Comparison of ENCODE assay signal across 31 cellular contexts in the genomic region with DNA sequence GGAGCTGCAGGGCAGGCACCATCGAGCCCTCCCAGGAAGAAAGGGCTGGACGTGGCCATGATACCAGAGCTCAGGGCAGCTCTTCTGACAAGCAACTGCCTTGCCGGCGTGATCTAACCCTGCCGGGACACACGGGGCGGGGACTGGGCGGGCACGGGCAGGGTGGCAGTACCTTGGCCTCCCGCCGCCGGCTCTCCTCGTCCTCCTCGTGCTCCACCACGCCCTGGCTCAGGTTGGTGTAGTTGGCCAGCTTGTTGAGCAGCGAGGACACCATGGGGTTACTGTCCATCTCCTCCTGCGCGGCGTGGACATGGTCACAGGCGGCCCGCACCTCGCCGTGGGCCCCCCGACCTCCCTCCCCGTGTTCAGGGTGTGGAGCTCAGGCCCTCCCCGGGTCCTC. TPM values are rescaled to one million over a fixed set of nuclear protein-coding genes. Genes with fewer than 3 reads are reported as not detected.
DNase-seq lines count a peak whose midpoint lies in the region; ATAC-seq and TF ChIP-seq lines count a peak whose summit lies in the region.
"Had no signal": no experiment of that assay in that cellular context is flagged by ENCODE, and none has a peak within 500 bp of the region (broad histone marks: within the 10 kb centered on the region; RNA-seq: fewer than 3 reads in every experiment).

No MANE protein-coding gene starts in this region.

- H3K4me2 ChIP-seq in trophoblast cell (ENCODE audit: low read length) = no peak overlapping the region
- H3K4me2 ChIP-seq: GM23338, smooth muscle cell had no signal

- H3K4me3 ChIP-seq in Peyer's patch (no peak overlapping the region), stomach (no peak overlapping the region), A673 (ENCODE audit: low read depth, low read length, poor library complexity, severe bottlenecking) (no peak overlapping the region), trophoblast cell (ENCODE audit: low read depth, low read length) (no peak overlapping the region)
- H3K4me3 ChIP-seq: breast epithelium, gastroesophageal sphincter, GM23338, pancreas, smooth muscle cell, thyroid gland had no signal

- no peak overlapping the region for H3K18ac ChIP-seq in trophoblast cell (ENCODE audit: low read length)

- H3K27me3 ChIP-seq in Peyer's patch = no peaks in the 10 kb centered on the region
- no peaks in the 10 kb centered on the region for H3K27me3 ChIP-seq in stomach
- H3K27me3 ChIP-seq in A673 (replicated peaks; ENCODE audit: insufficient read depth, low read depth, low read length, poor library complexity) = no peaks in the 10 kb centered on the region
- no peaks in the 10 kb centered on the region for H3K27me3 ChIP-seq in trophoblast cell (ENCODE audit: insufficient read depth, low read length)
- H3K27me3 ChIP-seq: breast epithelium, gastroesophageal sphincter, pancreas, thyroid gland had no signal

- H3K27ac ChIP-seq in Peyer's patch (peak overlapping the region in 1 of 4 donors; percentile 23), stomach (peak overlapping the region in 4 of 5 donors; percentile 0 to 51 (median 38)), A673 (ENCODE audit: low read depth, low read length, poor library complexity, severe bottlenecking) (no peak overlapping the region), trophoblast cell (ENCODE audit: low read depth, low read length) (no peak overlapping the region)
- H3K27ac ChIP-seq: breast epithelium, gastroesophageal sphincter, pancreas, thyroid gland, VCaP had no signal

- no peak overlapping the region for H4K8ac ChIP-seq in trophoblast cell (ENCODE audit: low read depth, low read length)

- intact Hi-C loops in left ventricle myocardium superior (cut with micrococcal nuclease) (no loop called here), stomach (cut with DNase I; ENCODE audit: low total_unique reads) (no loop called here), A673 (cut with micrococcal nuclease; ENCODE audit: unreplicated experiment) (no loop called here)

- H2BK120ac ChIP-seq in trophoblast cell (ENCODE audit: insufficient read depth, low read length, poor library complexity) = no peak overlapping the region

- H4K91ac ChIP-seq in trophoblast cell (ENCODE audit: low read depth, low read length) = no peak overlapping the region

- H3K36me3 ChIP-seq in Peyer's patch (peaks cover 0 to 54% (median 0%) of the 10 kb centered on the region in 3 donors), stomach (peaks cover 43 to 70% (median 66%) of the 10 kb centered on the region in 4 donors), A673 (ENCODE audit: insufficient read depth, low read length, poor library complexity, severe bottlenecking) (peaks cover 2% of the 10 kb centered on the region), trophoblast cell (ENCODE audit: control insufficient read depth in 1 of 2, insufficient read depth in 2 of 2, low read length in 2 of 2) (peaks cover 0 to 5% of the 10 kb centered on the region in 2 experiments)
- H3K36me3 ChIP-seq: breast epithelium had no signal

- no peak for TF ChIP-seq EP300 in stomach (IDR thresholded peaks at IDR 0.05)

- peak; percentile 71 for ATAC-seq in left ventricle myocardium superior
- ATAC-seq: activated naive CD4-positive, alpha-beta T cell treated with anti-CD3 and anti-CD28 coated beads, Interleukin-2, amount 50 U/mL, for 72 hours; gastroesophageal sphincter; GM23338; PC-3 had no signal

- H3K4me1 ChIP-seq in Peyer's patch (peaks cover 0 to 44% (median 3%) of the 10 kb centered on the region in 4 donors), stomach (peaks cover 0 to 37% (median 30%) of the 10 kb centered on the region in 4 donors), A673 (ENCODE audit: insufficient read depth, low read length, poor library complexity, severe bottlenecking) (peaks cover 4% of the 10 kb centered on the region), trophoblast cell (ENCODE audit: control insufficient read depth in 1 of 2, insufficient read depth in 2 of 2, low read length in 2 of 2) (no peaks in the 10 kb centered on the region)
- H3K4me1 ChIP-seq: breast epithelium had no signal

- no TSS peak for BruUV-seq in A673 (replicated peaks; lab: Mats Ljungman, UMichigan)

- TF ChIP-seq POLR2A in Peyer's patch (IDR thresholded peaks at IDR 0.05) = peak in 1 of 2 donors; percentile 32
- no peak for TF ChIP-seq POLR2A in stomach (IDR thresholded peaks at IDR 0.05)

- no peak for TF ChIP-seq CTCF in Peyer's patch (IDR thresholded peaks at IDR 0.05)
- TF ChIP-seq CTCF in stomach (IDR thresholded peaks at IDR 0.05) = no peak
- TF ChIP-seq CTCF in A673 (conservative IDR thresholded peaks at IDR 0.05; ENCODE audit: low read depth, low read length) = no peak

- H3K9me3 ChIP-seq in Peyer's patch = no peaks in the 10 kb centered on the region
- H3K9me3 ChIP-seq in stomach = no peaks in the 10 kb centered on the region
- no peaks in the 10 kb centered on the region for H3K9me3 ChIP-seq in A673 (ENCODE audit: low read depth, low read length, poor library complexity, severe bottlenecking)
- no peaks in the 10 kb centered on the region for H3K9me3 ChIP-seq in trophoblast cell (ENCODE audit: insufficient read depth, low read depth, low read length)
- H3K9me3 ChIP-seq: breast epithelium, gastroesophageal sphincter, pancreas, thyroid gland had no signal

- no peak overlapping the region for H3K4ac ChIP-seq in trophoblast cell (ENCODE audit: low read depth, low read length)

- H3K9ac ChIP-seq in trophoblast cell (ENCODE audit: low read length) = no peak overlapping the region

- peak in 72 of 76 experiments; percentile 5 to 86 (median 69) for DNase-seq in HUDEP-2 (lab: John Stamatoyannopoulos, UW; ENCODE audit: unreplicated experiment in 76 of 76)
- peak in 2 of 3 donors; percentile 85 to 91 for DNase-seq in Peyer's patch
- DNase-seq in left ventricle myocardium superior = peak; percentile 86
- DNase-seq in stomach = peak; percentile 81
- no peak for DNase-seq in A673 (ENCODE audit: low spot score)
- no peak for DNase-seq in trophoblast cell
- DNase-seq in OCI-M2 (lab: John Stamatoyannopoulos, UW; ENCODE audit: unreplicated experiment) = no peak
- DNase-seq: activated CD4-positive, alpha-beta T cell treated with anti-CD3 and anti-CD28 coated beads for 4 hours; activated CD8-positive, alpha-beta memory T cell treated with anti-CD3 and anti-CD28 coated beads for 24 hours; activated T-cell treated with anti-CD3 and anti-CD28 coated beads for 4 hours; DMS79 treated with DMSO at 0.1 percent for 48 hours; GF-D8; hippocampal formation; KG1; mesenchymal stem cell; MM.1S; NCI-H2029; NCI-H510A treated with DMSO at 0.1 percent for 48 hours; NK-92 treated with Interleukin-12 subunit alpha and Interleukin-12 subunit beta, amount 100 ng/mL, for 24 hours; pancreas; PC-3; SHP77 treated with DMSO at 0.1 percent for 48 hours; stimulated activated naive CD4-positive, alpha-beta T cell treated with Interleukin-2 at 50 U/mL for 16 hours; T-helper 9 cell; thyroid gland had no signal

- H3K14ac ChIP-seq in trophoblast cell (ENCODE audit: low read length) = no peak overlapping the region

- no peak overlapping the region for H2AK5ac ChIP-seq in trophoblast cell (ENCODE audit: low read length)

- WGBS in stomach, 5 donors = 46 to 72% (median 51%) methylated on average over 4 to 26 of the region's 26 CpGs
- no CpG with 5 or more reads among the region's 26 CpGs for WGBS in trophoblast cell (ENCODE audit: extremely low coverage, insufficient coverage, insufficient read length)

- H2AFZ ChIP-seq in trophoblast cell (ENCODE audit: insufficient read depth, low read length, poor library complexity) = no peak overlapping the region
- H2AFZ ChIP-seq: GM23338 had no signal

- no peaks in the 10 kb centered on the region for H3K79me1 ChIP-seq in trophoblast cell (ENCODE audit: low read length)

- H2BK12ac ChIP-seq in trophoblast cell (ENCODE audit: low read length) = no peak overlapping the region

- H4K12ac ChIP-seq in trophoblast cell (ENCODE audit: low read depth, low read length) = no peak overlapping the region

- no peaks in the 10 kb centered on the region for H3K79me2 ChIP-seq in trophoblast cell (ENCODE audit: control insufficient read depth, insufficient read depth, low read length, poor library complexity)

- CTCF ChIA-PET in A673 (lab: Charles Lee) = no interaction called here

- H3K23ac ChIP-seq in trophoblast cell (ENCODE audit: low read length) = no peak overlapping the region

- H2BK5ac ChIP-seq in trophoblast cell (ENCODE audit: low read depth, low read length, poor library complexity) = no peak overlapping the region

- POLR2A ChIA-PET in A673 (lab: Charles Lee; ENCODE audit: low non-redundant PET) = no interaction called here

RNA-seq across cellular contexts. Expression of a gene that starts 18.5 kb away (rescaled TPM):
- total RNA-seq in Peyer's patch = 100 to 1,000 TPM in 3 of 4 donors, 10 to 100 TPM in 1; 87.2 to 182 (median 116) TPM
- 230 TPM for total RNA-seq in left ventricle myocardium superior
- total RNA-seq in stomach = 100 to 1,000 TPM in 3 of 5 donors, 10 to 100 TPM in 2; 23.9 to 346 (median 126) TPM
- polyA plus RNA-seq in stomach = 10 to 100 TPM in 2 of 3 donors, 1 to 10 TPM in 1; 4.7 to 12.4 (median 10.3) TPM
- total RNA-seq in A673 (2021) = 45.2 and 55.5 TPM in 2 replicates
- 6.2 and 6.3 TPM in 2 replicates for polyA plus RNA-seq in trophoblast cell (2013)

Comparison
In these comparisons a context has a peak if more than half of its experiments do, and no peak if none do; other contexts are left out.
1. DNase-seq: peak in HUDEP-2 (72 of 76), Peyer's patch (2 of 3), left ventricle myocardium superior (single experiment) and stomach (single experiment); none in A673 (single experiment), trophoblast cell (0 of 2) and OCI-M2 (single experiment).
2. H3K27ac ChIP-seq: peak in stomach (4 of 5); none in A673 (single experiment) and trophoblast cell (single experiment).